In the genomic region with DNA sequence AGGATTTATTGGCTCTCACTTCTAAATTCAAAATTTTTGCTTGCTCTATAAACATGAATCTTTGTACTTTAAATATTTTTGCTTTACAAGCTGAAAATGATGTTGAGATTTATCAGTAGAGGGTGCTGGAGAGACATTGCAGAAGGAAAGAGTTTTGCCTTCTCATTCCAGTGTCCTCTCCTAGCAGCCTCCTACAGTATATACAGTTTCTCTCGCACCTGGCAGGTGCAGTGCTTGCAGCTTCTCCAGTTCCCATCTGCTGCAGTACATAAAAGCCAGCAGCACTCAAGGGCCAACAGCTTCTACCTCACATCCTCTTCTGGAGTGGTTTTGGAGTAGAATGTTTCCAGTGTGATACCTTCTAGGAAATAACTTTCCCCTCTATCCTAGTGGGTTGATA, we compare ENCODE assay signal across 1 cellular context.
TF ChIP-seq lines count a peak whose summit lies in the region.

No MANE protein-coding gene starts in this region.

TF ChIP-seq in HCT116, 20 proteins besides CTCF, POLR2A, EP300 and RAD21 (continued from another document):
- TF ChIP-seq, protein P1, sequence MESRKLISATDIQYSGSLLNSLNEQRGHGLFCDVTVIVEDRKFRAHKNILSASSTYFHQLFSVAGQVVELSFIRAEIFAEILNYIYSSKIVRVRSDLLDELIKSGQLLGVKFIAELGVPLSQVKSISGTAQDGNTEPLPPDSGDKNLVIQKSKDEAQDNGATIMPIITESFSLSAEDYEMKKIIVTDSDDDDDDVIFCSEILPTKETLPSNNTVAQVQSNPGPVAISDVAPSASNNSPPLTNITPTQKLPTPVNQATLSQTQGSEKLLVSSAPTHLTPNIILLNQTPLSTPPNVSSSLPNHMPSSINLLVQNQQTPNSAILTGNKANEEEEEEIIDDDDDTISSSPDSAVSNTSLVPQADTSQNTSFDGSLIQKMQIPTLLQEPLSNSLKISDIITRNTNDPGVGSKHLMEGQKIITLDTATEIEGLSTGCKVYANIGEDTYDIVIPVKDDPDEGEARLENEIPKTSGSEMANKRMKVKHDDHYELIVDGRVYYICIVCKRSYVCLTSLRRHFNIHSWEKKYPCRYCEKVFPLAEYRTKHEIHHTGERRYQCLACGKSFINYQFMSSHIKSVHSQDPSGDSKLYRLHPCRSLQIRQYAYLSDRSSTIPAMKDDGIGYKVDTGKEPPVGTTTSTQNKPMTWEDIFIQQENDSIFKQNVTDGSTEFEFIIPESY (IDR thresholded peaks at IDR 0.05; ENCODE audit: extremely low read depth, insufficient replicate concordance, low read length): no peak
- TF ChIP-seq ZFX (IDR thresholded peaks at IDR 0.05) (no peak), SRF (IDR thresholded peaks at IDR 0.05; ENCODE audit: low read depth) (no peak), POLR2AphosphoS5 (IDR thresholded peaks at IDR 0.05; ENCODE audit: low read depth, low read length) (no peak), EGR1 (IDR thresholded peaks at IDR 0.05; ENCODE audit: low read depth) (no peak), SP1 (IDR thresholded peaks at IDR 0.05; ENCODE audit: low read depth) (no peak), FOSL1 (IDR thresholded peaks at IDR 0.05; ENCODE audit: low read depth) (no peak), JUND (IDR thresholded peaks at IDR 0.05) (no peak), CBX3 (IDR thresholded peaks at IDR 0.05; ENCODE audit: low read depth) (no peak)
- TF ChIP-seq, protein P2, sequence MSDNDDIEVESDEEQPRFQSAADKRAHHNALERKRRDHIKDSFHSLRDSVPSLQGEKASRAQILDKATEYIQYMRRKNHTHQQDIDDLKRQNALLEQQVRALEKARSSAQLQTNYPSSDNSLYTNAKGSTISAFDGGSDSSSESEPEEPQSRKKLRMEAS (IDR thresholded peaks at IDR 0.05): no peak
- TF ChIP-seq, protein P3, sequence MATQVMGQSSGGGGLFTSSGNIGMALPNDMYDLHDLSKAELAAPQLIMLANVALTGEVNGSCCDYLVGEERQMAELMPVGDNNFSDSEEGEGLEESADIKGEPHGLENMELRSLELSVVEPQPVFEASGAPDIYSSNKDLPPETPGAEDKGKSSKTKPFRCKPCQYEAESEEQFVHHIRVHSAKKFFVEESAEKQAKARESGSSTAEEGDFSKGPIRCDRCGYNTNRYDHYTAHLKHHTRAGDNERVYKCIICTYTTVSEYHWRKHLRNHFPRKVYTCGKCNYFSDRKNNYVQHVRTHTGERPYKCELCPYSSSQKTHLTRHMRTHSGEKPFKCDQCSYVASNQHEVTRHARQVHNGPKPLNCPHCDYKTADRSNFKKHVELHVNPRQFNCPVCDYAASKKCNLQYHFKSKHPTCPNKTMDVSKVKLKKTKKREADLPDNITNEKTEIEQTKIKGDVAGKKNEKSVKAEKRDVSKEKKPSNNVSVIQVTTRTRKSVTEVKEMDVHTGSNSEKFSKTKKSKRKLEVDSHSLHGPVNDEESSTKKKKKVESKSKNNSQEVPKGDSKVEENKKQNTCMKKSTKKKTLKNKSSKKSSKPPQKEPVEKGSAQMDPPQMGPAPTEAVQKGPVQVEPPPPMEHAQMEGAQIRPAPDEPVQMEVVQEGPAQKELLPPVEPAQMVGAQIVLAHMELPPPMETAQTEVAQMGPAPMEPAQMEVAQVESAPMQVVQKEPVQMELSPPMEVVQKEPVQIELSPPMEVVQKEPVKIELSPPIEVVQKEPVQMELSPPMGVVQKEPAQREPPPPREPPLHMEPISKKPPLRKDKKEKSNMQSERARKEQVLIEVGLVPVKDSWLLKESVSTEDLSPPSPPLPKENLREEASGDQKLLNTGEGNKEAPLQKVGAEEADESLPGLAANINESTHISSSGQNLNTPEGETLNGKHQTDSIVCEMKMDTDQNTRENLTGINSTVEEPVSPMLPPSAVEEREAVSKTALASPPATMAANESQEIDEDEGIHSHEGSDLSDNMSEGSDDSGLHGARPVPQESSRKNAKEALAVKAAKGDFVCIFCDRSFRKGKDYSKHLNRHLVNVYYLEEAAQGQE (IDR thresholded peaks at IDR 0.05; ENCODE audit: low read depth): no peak
